Comparison of ENCODE assay signal across 8 cellular contexts in genomic region chr5:96703985-96704384, GRCh38. TPM values are rescaled to one million over a fixed set of nuclear protein-coding genes. Genes with fewer than 3 reads are reported as not detected.
A peak's percentile ranks its signal among the peaks of the same experiment; 100 is the strongest.
DNase-seq lines count a peak whose midpoint lies in the region; ATAC-seq and TF ChIP-seq lines count a peak whose summit lies in the region.

No MANE protein-coding gene starts in this region.

- peaks cover 35 to 77% (median 57%) of the 10 kb centered on the region in 3 donors for H3K4me1 Mint-ChIP-seq in CD8-positive, alpha-beta memory T cell
- H3K4me1 Mint-ChIP-seq in osteocyte (ENCODE audit: unreplicated experiment), result peaks cover 27% of the 10 kb centered on the region

- no peak for ATAC-seq in HG03135 (IDR thresholded peaks at IDR 0.05; ENCODE audit: unreplicated experiment)

- no peak for DNase-seq in CD8-positive, alpha-beta memory T cell
- DNase-seq in SK-N-MC (ENCODE audit: low read depth, low spot score) (no peak), osteocyte (ENCODE audit: extremely low spot score, unreplicated experiment) (no peak), NCI-H82 (lab: John Stamatoyannopoulos, UW) (no peak), GM20000 (ENCODE audit: low spot score) (no peak), mesenteric fat pad (ENCODE audit: low spot score) (no peak)

- 30 to 31% methylated on average over 3 of the region's 3 CpGs for WGBS in esophagus, 2 donors

- peaks cover 0 to 17% (median 2%) of the 10 kb centered on the region in 3 donors for H3K36me3 Mint-ChIP-seq in CD8-positive, alpha-beta memory T cell
- no peaks in the 10 kb centered on the region for H3K36me3 Mint-ChIP-seq in osteocyte (ENCODE audit: unreplicated experiment)

- POLR2A ChIA-PET in CD8-positive, alpha-beta memory T cell (lab: Charles Lee), result interaction anchor here (3.8 kb wide), 1 partner anchor 42 kb away, joined by 20 read pairs; the partner anchor contains the start of gene CAST

- peaks cover 26% of the 10 kb centered on the region for H3K4me1 ChIP-seq in CD8-positive, alpha-beta memory T cell (ENCODE audit: insufficient read depth, low read length)
- peaks cover 0 to 4% of the 10 kb centered on the region in 2 donors for H3K4me1 ChIP-seq in esophagus (ENCODE audit: control insufficient read depth in 2 of 2, insufficient read depth in 2 of 2, low read length in 1 of 2)

- H3K9me3 Mint-ChIP-seq in CD8-positive, alpha-beta memory T cell, result no peaks in the 10 kb centered on the region
- H3K9me3 Mint-ChIP-seq in osteocyte (ENCODE audit: unreplicated experiment), result no peaks in the 10 kb centered on the region

- TF ChIP-seq CTCF in osteocyte (IDR thresholded peaks at IDR 0.05) (no peak), GM20000 (IDR thresholded peaks at IDR 0.05; ENCODE audit: extremely low read depth, missing control alignments) (no peak)

- peak overlapping the region; percentile 93 for H3K27ac ChIP-seq in CD8-positive, alpha-beta memory T cell (ENCODE audit: low read depth, low read length)
- H3K27ac ChIP-seq in SK-N-MC (no peak overlapping the region), esophagus (ENCODE audit: low read depth in 2 of 2, low read length in 1 of 2) (peak overlapping the region; percentile 99)

- H3K9me3 ChIP-seq in CD8-positive, alpha-beta memory T cell (ENCODE audit: low read length), result no peaks in the 10 kb centered on the region
- H3K9me3 ChIP-seq in SK-N-MC (ENCODE audit: low read depth, low read length) (no peaks in the 10 kb centered on the region), esophagus (ENCODE audit: control insufficient read depth in 2 of 2, insufficient read depth in 1 of 2, low read depth in 1 of 2, low read length in 1 of 2) (no peaks in the 10 kb centered on the region)

- peak overlapping the region; percentile 67 for H3K4me3 ChIP-seq in CD8-positive, alpha-beta memory T cell (ENCODE audit: low read length)
- peak overlapping the region; percentile 88 for H3K4me3 ChIP-seq in SK-N-MC
- H3K4me3 ChIP-seq in esophagus (ENCODE audit: low read depth in 1 of 2, low read length in 2 of 2), result peak overlapping the region in 1 of 2 donors; percentile 66

- H3K4me3 Mint-ChIP-seq in CD8-positive, alpha-beta memory T cell, result peak overlapping the region in 6 of 7 donors; percentile 81 to 96 (median 90)
- peak overlapping the region; percentile 92 for H3K4me3 Mint-ChIP-seq in osteocyte (ENCODE audit: unreplicated experiment)

- no peaks in the 10 kb centered on the region for H3K27me3 ChIP-seq in CD8-positive, alpha-beta memory T cell (ENCODE audit: insufficient read depth, low read length, poor library complexity, severe bottlenecking)
- no peaks in the 10 kb centered on the region for H3K27me3 ChIP-seq in esophagus (ENCODE audit: control insufficient read depth in 1 of 2, insufficient read depth in 2 of 2, low read length in 2 of 2)

- H3K9ac ChIP-seq in SK-N-MC (ENCODE audit: insufficient read length), result no peak overlapping the region

- peak overlapping the region; percentile 85 to 99 (median 98) for H3K27ac Mint-ChIP-seq in CD8-positive, alpha-beta memory T cell
- peak overlapping the region; percentile 95 for H3K27ac Mint-ChIP-seq in osteocyte (ENCODE audit: unreplicated experiment)

- H3K36me3 ChIP-seq in CD8-positive, alpha-beta memory T cell (ENCODE audit: insufficient read depth, low read length), result no peaks in the 10 kb centered on the region
- H3K36me3 ChIP-seq in SK-N-MC (ENCODE audit: insufficient read depth, low read length) (no peaks in the 10 kb centered on the region), esophagus (ENCODE audit: control insufficient read depth in 2 of 2, insufficient read depth in 2 of 2, low read length in 1 of 2) (peaks cover 0 to 4% of the 10 kb centered on the region in 2 donors)

- no peaks in the 10 kb centered on the region for H3K27me3 Mint-ChIP-seq in CD8-positive, alpha-beta memory T cell
- H3K27me3 Mint-ChIP-seq in osteocyte (ENCODE audit: unreplicated experiment), result no peaks in the 10 kb centered on the region

- CTCF ChIA-PET in CD8-positive, alpha-beta memory T cell (lab: Charles Lee), result interaction anchor here (1.5 to 1.7 kb wide), 2 partner anchors 41 to 48 kb away, joined by 5 read pairs; partner anchors contain the start of gene CAST

RNA-seq across cellular contexts. Expression of gene CAST, which starts 41.8 kb away (rescaled TPM):
- 100 to 1,000 TPM; 127 to 134 TPM for total RNA-seq in CD8-positive, alpha-beta memory T cell
- 94.6 TPM for polyA plus RNA-seq in CD8-positive, alpha-beta memory T cell
- 100 to 1,000 TPM; 205 to 245 TPM for polyA plus RNA-seq in esophagus
- total RNA-seq in osteocyte (144 and 154 TPM in 2 replicates), mesenteric fat pad (299 TPM)
